ENCODE assay signal across 9 cellular contexts in genomic region chr6:158517581-158517980, GRCh38. TPM values are rescaled to one million over a fixed set of nuclear protein-coding genes. Genes with fewer than 3 reads are reported as not detected.
A peak's percentile ranks its signal among the peaks of the same experiment; 100 is the strongest.
DNase-seq lines count a peak whose midpoint lies in the region; ATAC-seq and TF ChIP-seq lines count a peak whose summit lies in the region.
"Had no signal": no experiment of that assay in that cellular context is flagged by ENCODE, and none has a peak within 500 bp of the region (broad histone marks: within the 10 kb centered on the region; RNA-seq: fewer than 3 reads in every experiment).

No MANE protein-coding gene starts in this region.

- H3K36me3 Mint-ChIP-seq in CD4-positive, alpha-beta T cell (ENCODE audit: low read depth) = no peaks in the 10 kb centered on the region
- H3K36me3 Mint-ChIP-seq in chondrocyte (ENCODE audit: low read depth) = peaks cover 5% of the 10 kb centered on the region

- peaks cover 5% of the 10 kb centered on the region for H3K27me3 ChIP-seq in CD4-positive, alpha-beta T cell (ENCODE audit: control insufficient read depth, insufficient read depth, low read length)

- no peak overlapping the region for H3K27ac ChIP-seq in CD4-positive, alpha-beta T cell (ENCODE audit: low read depth, low read length)

- H3K4me3 Mint-ChIP-seq in CD4-positive, alpha-beta T cell = peak overlapping the region; percentile 73
- no peak overlapping the region for H3K4me3 Mint-ChIP-seq in chondrocyte (ENCODE audit: unreplicated experiment)

- peaks cover 38% of the 10 kb centered on the region for H3K27me3 Mint-ChIP-seq in CD4-positive, alpha-beta T cell
- no peaks in the 10 kb centered on the region for H3K27me3 Mint-ChIP-seq in chondrocyte (ENCODE audit: low read depth)

- H3K4me1 Mint-ChIP-seq in CD4-positive, alpha-beta T cell (ENCODE audit: low read depth) = peaks cover 43% of the 10 kb centered on the region
- H3K4me1 Mint-ChIP-seq in chondrocyte (ENCODE audit: low read depth) = peaks cover 12% of the 10 kb centered on the region

- no peaks in the 10 kb centered on the region for H3K9me3 Mint-ChIP-seq in CD4-positive, alpha-beta T cell
- no peaks in the 10 kb centered on the region for H3K9me3 Mint-ChIP-seq in chondrocyte (ENCODE audit: low read depth)

- CTCF ChIA-PET in CD4-positive, alpha-beta T cell (lab: Charles Lee) = no interaction called here

- intact Hi-C loops in CD4-positive, alpha-beta T cell (cut with DNase I, micrococcal nuclease) = loop anchor here in 1 of 2 experiments (5.0 kb wide), 1 partner anchor 295 kb away; no protein-coding TSS in a partner anchor

- no peak for TF ChIP-seq CTCF in CD4-positive, alpha-beta T cell (IDR thresholded peaks at IDR 0.05)
- TF ChIP-seq CTCF in chondrocyte (IDR thresholded peaks at IDR 0.05) = no peak

- no peak for ATAC-seq in CD4-positive, alpha-beta T cell (ENCODE audit: poor library complexity)
- ATAC-seq in GM19023 (IDR thresholded peaks at IDR 0.05; ENCODE audit: unreplicated experiment) (peak; percentile 53), HG03520 (IDR thresholded peaks at IDR 0.05; ENCODE audit: unreplicated experiment) (peak; percentile 60)

- no peak for DNase-seq in CD4-positive, alpha-beta T cell
- DNase-seq in chondrocyte (ENCODE audit: low spot score) = no peak
- DNase-seq in midbrain (lab: John Stamatoyannopoulos, UW) = no peak
- DNase-seq in cortex of kidney (lab: John Stamatoyannopoulos, UW) = no peak
- no peak for DNase-seq in effector CD8-positive, alpha-beta T cell (lab: John Stamatoyannopoulos, UW)
- DNase-seq in SKM-1 treated with dmso at 0.1 percent for 144 hours (lab: John Stamatoyannopoulos, UW; ENCODE audit: unreplicated experiment) = no peak
- DNase-seq: T-helper 9 cell had no signal

- H3K27ac Mint-ChIP-seq in CD4-positive, alpha-beta T cell = no peak overlapping the region
- H3K27ac Mint-ChIP-seq in chondrocyte (ENCODE audit: unreplicated experiment) = peak overlapping the region; percentile 9

- POLR2A ChIA-PET in CD4-positive, alpha-beta T cell (lab: Charles Lee) = no interaction called here

- H3K9me3 ChIP-seq in CD4-positive, alpha-beta T cell (ENCODE audit: control insufficient read depth, low read length) = no peaks in the 10 kb centered on the region

RNA-seq across cellular contexts. Expression of gene TMEM181, which starts 42.3 kb away (rescaled TPM):
- total RNA-seq in CD4-positive, alpha-beta T cell = 10 to 100 TPM; 10.2 to 10.9 TPM
- 39.0 to 42.2 TPM (median 41.6 TPM) in 3 replicates for total RNA-seq in chondrocyte
